Comparison of ENCODE assay signal across 16 cellular contexts in the genomic region with DNA sequence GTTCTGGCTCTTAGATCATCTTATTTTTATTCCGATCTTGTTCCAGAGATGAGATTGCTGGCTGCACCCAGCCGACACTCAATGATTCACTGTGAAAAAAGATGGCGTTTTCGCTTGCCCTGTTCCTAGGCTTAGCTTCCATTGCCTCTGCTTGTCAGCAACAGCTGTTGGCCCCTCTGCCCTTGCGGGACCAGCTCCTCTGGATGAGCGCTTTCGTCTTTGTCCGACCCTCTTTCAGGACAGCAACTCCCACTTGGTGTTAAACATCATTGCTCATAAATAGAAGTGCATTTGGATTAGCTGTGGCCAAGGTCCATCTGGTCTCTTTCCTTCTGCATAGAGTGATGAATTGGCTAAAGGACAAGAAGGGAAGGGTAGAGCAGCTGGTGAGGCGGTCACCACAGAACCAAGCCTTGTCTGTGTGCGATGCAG. TPM values are rescaled to one million over a fixed set of nuclear protein-coding genes. Genes with fewer than 3 reads are reported as not detected.
DNase-seq lines count a peak whose midpoint lies in the region; ATAC-seq and TF ChIP-seq lines count a peak whose summit lies in the region.
"Had no signal": no experiment of that assay in that cellular context is flagged by ENCODE, and none has a peak within 500 bp of the region (broad histone marks: within the 10 kb centered on the region; RNA-seq: fewer than 3 reads in every experiment).

No MANE protein-coding gene starts in this region.

- H3K36me3 Mint-ChIP-seq in activated CD4-positive, alpha-beta T cell treated with anti-CD3 and anti-CD28 coated beads, Interleukin-2, amount 10 ng/mL, durations not matched to agents 24 days and 14 days (ENCODE audit: low read depth): no peaks in the 10 kb centered on the region
- H3K36me3 Mint-ChIP-seq in type B pancreatic cell: no peaks in the 10 kb centered on the region
- H3K36me3 Mint-ChIP-seq: naive B cell had no signal

- H3K27me3 ChIP-seq in duodenal mucosa (ENCODE audit: control insufficient read depth in 1 of 2, insufficient read depth in 2 of 2, low read length in 2 of 2): no peaks in the 10 kb centered on the region
- H3K27me3 ChIP-seq: esophagus muscularis mucosa had no signal

- no peak overlapping the region for H3K4me3 Mint-ChIP-seq in activated CD4-positive, alpha-beta T cell treated with anti-CD3 and anti-CD28 coated beads, Interleukin-2, amount 10 ng/mL, durations not matched to agents 24 days and 14 days
- H3K4me3 Mint-ChIP-seq in type B pancreatic cell: peak overlapping the region; percentile 53
- H3K4me3 Mint-ChIP-seq: CD4-positive, alpha-beta T cell had no signal

- intact Hi-C loops in activated CD4-positive, alpha-beta T cell treated with anti-CD3 and anti-CD28 coated beads, Interleukin-2, amount 10 ng/mL, durations not matched to agents 24 days and 14 days (cut with micrococcal nuclease): no loop called here
- intact Hi-C loops in mucosa of descending colon (cut with DNase I, micrococcal nuclease): no loop called here
- intact Hi-C loops in lower leg skin (cut with DNase I; ENCODE audit: low total_unique reads): no loop called here

- no peaks in the 10 kb centered on the region for H3K9me3 Mint-ChIP-seq in activated CD4-positive, alpha-beta T cell treated with anti-CD3 and anti-CD28 coated beads, Interleukin-2, amount 10 ng/mL, durations not matched to agents 24 days and 14 days
- no peaks in the 10 kb centered on the region for H3K9me3 Mint-ChIP-seq in type B pancreatic cell
- H3K9me3 Mint-ChIP-seq: CD4-positive, alpha-beta T cell; naive B cell had no signal

- H3K4me3 ChIP-seq in duodenal mucosa (ENCODE audit: low read depth in 1 of 2, low read length in 2 of 2) (peak overlapping the region; percentile 6 to 23), mucosa of descending colon (no peak overlapping the region), lower leg skin (ENCODE audit: low read depth, poor library complexity, severe bottlenecking) (no peak overlapping the region)
- H3K4me3 ChIP-seq: esophagus muscularis mucosa had no signal

- no peaks in the 10 kb centered on the region for H3K27me3 Mint-ChIP-seq in activated CD4-positive, alpha-beta T cell treated with anti-CD3 and anti-CD28 coated beads, Interleukin-2, amount 10 ng/mL, durations not matched to agents 24 days and 14 days
- H3K27me3 Mint-ChIP-seq in type B pancreatic cell: no peaks in the 10 kb centered on the region
- H3K27me3 Mint-ChIP-seq: CD4-positive, alpha-beta T cell; naive B cell; progenitor cell of endocrine pancreas had no signal

- no peak for DNase-seq in activated CD4-positive, alpha-beta T cell treated with anti-CD3 and anti-CD28 coated beads, Interleukin-2, amount 10 ng/mL, durations not matched to agents 24 days and 14 days
- no peak for DNase-seq in activated CD4-positive, alpha-beta T cell treated with anti-CD3 and anti-CD28 coated beads for 48 hours
- DNase-seq in mucosa of descending colon (no peak), type B pancreatic cell (ENCODE audit: extremely low spot score, unreplicated experiment) (no peak), lower leg skin (ENCODE audit: low spot score in 2 of 2) (no peak), NCI-H1417 treated with DMSO at 0.1 percent for 48 hours (lab: John Stamatoyannopoulos, UW) (no peak)
- DNase-seq: aorta; CD4-positive, alpha-beta T cell; left cardiac atrium; naive B cell; NCI-H1694 treated with DMSO at 0.1 percent for 48 hours; NCI-H510A treated with DMSO at 0.1 percent for 48 hours had no signal

- H3K9ac ChIP-seq in duodenal mucosa (ENCODE audit: low read depth in 1 of 2, low read length in 2 of 2): no peak overlapping the region

- no peaks in the 10 kb centered on the region for H3K9me3 ChIP-seq in duodenal mucosa (ENCODE audit: control insufficient read depth in 1 of 2, low read length in 2 of 2)
- no peaks in the 10 kb centered on the region for H3K9me3 ChIP-seq in mucosa of descending colon
- H3K9me3 ChIP-seq: esophagus muscularis mucosa had no signal

- H3K27ac Mint-ChIP-seq in activated CD4-positive, alpha-beta T cell treated with anti-CD3 and anti-CD28 coated beads, Interleukin-2, amount 10 ng/mL, durations not matched to agents 24 days and 14 days: peak overlapping the region; percentile 11
- peak overlapping the region; percentile 26 for H3K27ac Mint-ChIP-seq in type B pancreatic cell
- H3K27ac Mint-ChIP-seq: CD4-positive, alpha-beta T cell; progenitor cell of endocrine pancreas had no signal

- TF ChIP-seq POLR2A in lower leg skin (IDR thresholded peaks at IDR 0.05): no peak

- 83 to 87% methylated on average over 10 of the region's 10 CpGs for WGBS in lower leg skin, 2 donors

- H3K36me3 ChIP-seq in duodenal mucosa (ENCODE audit: control insufficient read depth in 1 of 2, insufficient read depth in 2 of 2, low read length in 2 of 2) (no peaks in the 10 kb centered on the region), mucosa of descending colon (ENCODE audit: low read depth) (no peaks in the 10 kb centered on the region)
- H3K36me3 ChIP-seq: esophagus muscularis mucosa had no signal

- H3K4me1 ChIP-seq in duodenal mucosa (ENCODE audit: control insufficient read depth in 1 of 2, insufficient read depth in 2 of 2, low read length in 2 of 2) (peaks cover 25% of the 10 kb centered on the region in 2 donors), mucosa of descending colon (ENCODE audit: low read depth) (peaks cover 29% of the 10 kb centered on the region)

- H3K4me1 Mint-ChIP-seq in activated CD4-positive, alpha-beta T cell treated with anti-CD3 and anti-CD28 coated beads, Interleukin-2, amount 10 ng/mL, durations not matched to agents 24 days and 14 days: no peaks in the 10 kb centered on the region
- H3K4me1 Mint-ChIP-seq in type B pancreatic cell (ENCODE audit: unreplicated experiment): peaks cover 37% of the 10 kb centered on the region

- TF ChIP-seq CTCF in mucosa of descending colon (IDR thresholded peaks at IDR 0.05): no peak
- no peak for TF ChIP-seq CTCF in type B pancreatic cell (conservative IDR thresholded peaks at IDR 0.05)
- TF ChIP-seq CTCF in lower leg skin (IDR thresholded peaks at IDR 0.05): no peak

- ATAC-seq in mucosa of descending colon: peak; percentile 50
- ATAC-seq in GM21786 (IDR thresholded peaks at IDR 0.05; ENCODE audit: unreplicated experiment): no peak

- no peak overlapping the region for H3K27ac ChIP-seq in duodenal mucosa (ENCODE audit: low read depth, low read length)

RNA-seq across cellular contexts. Expression of gene SCCPDH, which starts 43.5 kb away (rescaled TPM):
- total RNA-seq in activated CD4-positive, alpha-beta T cell treated with anti-CD3 and anti-CD28 coated beads, Interleukin-2, amount 10 ng/mL, durations not matched to agents 24 days and 14 days: 31.7 and 32.3 TPM in 2 replicates
- total RNA-seq in mucosa of descending colon (10 to 100 TPM; 15.5 to 31.5 (median 27.5) TPM), type B pancreatic cell (ENCODE audit: low replicate concordance) (18.1 and 34.1 TPM in 2 replicates), lower leg skin (10 to 100 TPM; 13.3 to 23.3 (median 17.0) TPM)

Comparison
In these comparisons a context has a peak if more than half of its experiments do, and no peak if none do; other contexts are left out.
1. H3K4me3 ChIP-seq: peak in duodenal mucosa (2 of 2); none in mucosa of descending colon (single experiment) and lower leg skin (single experiment).